ENCODE assay signal across 1 cellular context in genomic region chr17:44269118-44269794, GRCh38.
A peak's percentile ranks its signal among the peaks of the same experiment; 100 is the strongest.
TF ChIP-seq lines count a peak whose summit lies in the region.

No MANE protein-coding gene starts in this region.

TF ChIP-seq in K562, 482 proteins besides CTCF, POLR2A, EP300 and RAD21:
- TF ChIP-seq TCF3 (CRISPR knock-in tag; IDR thresholded peaks at IDR 0.05): peak; percentile 9
- TF ChIP-seq CBFA2T2 (conservative IDR thresholded peaks at IDR 0.05): peak; percentile 13; the same call in 1 of the 2 replicates
- TF ChIP-seq CBFB (CRISPR knock-in tag; IDR thresholded peaks at IDR 0.05): peak; percentile 64; the same call in 1 of the 2 replicates
- TF ChIP-seq ELK1 (CRISPR knock-in tag; IDR thresholded peaks at IDR 0.05): no peak
- TF ChIP-seq NCOA1 (IDR thresholded peaks at IDR 0.05; ENCODE audit: low read depth): no peak
- no peak for TF ChIP-seq COPS2 (conservative IDR thresholded peaks at IDR 0.05)
- TF ChIP-seq NR4A1 (CRISPR knock-in tag; IDR thresholded peaks at IDR 0.05): no peak
- no peak for TF ChIP-seq NR4A1 (tag; IDR thresholded peaks at IDR 0.05)
- TF ChIP-seq NR2C1 (IDR thresholded peaks at IDR 0.05): no peak
- TF ChIP-seq NR2C1 (tag; IDR thresholded peaks at IDR 0.05): no peak
- peak; percentile 57; the same call in 1 of the 2 replicates for TF ChIP-seq TFAP4 (CRISPR knock-in tag; IDR thresholded peaks at IDR 0.05; ENCODE audit: borderline replicate concordance)
- peak; percentile 38 for TF ChIP-seq RBBP5 (IDR thresholded peaks at IDR 0.05; ENCODE audit: borderline replicate concordance, insufficient read depth, low read length, poor library complexity, severe bottlenecking)
- TF ChIP-seq FOXK2 (conservative IDR thresholded peaks at IDR 0.05 in 1 of 2, IDR thresholded peaks at IDR 0.05 in 1 of 2; ENCODE audit: low read depth in 2 of 2): peak in 1 of 2 experiments; percentile 17; a peak in 1 of 4 replicates
- no peak for TF ChIP-seq THRB (CRISPR knock-in tag; conservative IDR thresholded peaks at IDR 0.05)
- TF ChIP-seq POLR2AphosphoS5 (IDR thresholded peaks at IDR 0.05; ENCODE audit: control insufficient read depth, insufficient read depth, low read depth, low read length): no peak
- no peak for TF ChIP-seq ATF6 (CRISPR knock-in tag; IDR thresholded peaks at IDR 0.05)
- TF ChIP-seq FOS (IDR thresholded peaks at IDR 0.05; ENCODE audit: extremely low read depth, insufficient read length): no peak
- TF ChIP-seq HDGF (IDR thresholded peaks at IDR 0.05): 0 out of 2 replicates have a peak, but pooled peaks have one; percentile 22
- peak; percentile 11; the same call in 1 of the 2 replicates for TF ChIP-seq TEAD4 (IDR thresholded peaks at IDR 0.05; ENCODE audit: low read length)
- TF ChIP-seq TEAD4 (CRISPR knock-in tag; IDR thresholded peaks at IDR 0.05; ENCODE audit: borderline replicate concordance): no peak
